Comparison of ENCODE assay signal across 3 cellular contexts in the genomic region with DNA sequence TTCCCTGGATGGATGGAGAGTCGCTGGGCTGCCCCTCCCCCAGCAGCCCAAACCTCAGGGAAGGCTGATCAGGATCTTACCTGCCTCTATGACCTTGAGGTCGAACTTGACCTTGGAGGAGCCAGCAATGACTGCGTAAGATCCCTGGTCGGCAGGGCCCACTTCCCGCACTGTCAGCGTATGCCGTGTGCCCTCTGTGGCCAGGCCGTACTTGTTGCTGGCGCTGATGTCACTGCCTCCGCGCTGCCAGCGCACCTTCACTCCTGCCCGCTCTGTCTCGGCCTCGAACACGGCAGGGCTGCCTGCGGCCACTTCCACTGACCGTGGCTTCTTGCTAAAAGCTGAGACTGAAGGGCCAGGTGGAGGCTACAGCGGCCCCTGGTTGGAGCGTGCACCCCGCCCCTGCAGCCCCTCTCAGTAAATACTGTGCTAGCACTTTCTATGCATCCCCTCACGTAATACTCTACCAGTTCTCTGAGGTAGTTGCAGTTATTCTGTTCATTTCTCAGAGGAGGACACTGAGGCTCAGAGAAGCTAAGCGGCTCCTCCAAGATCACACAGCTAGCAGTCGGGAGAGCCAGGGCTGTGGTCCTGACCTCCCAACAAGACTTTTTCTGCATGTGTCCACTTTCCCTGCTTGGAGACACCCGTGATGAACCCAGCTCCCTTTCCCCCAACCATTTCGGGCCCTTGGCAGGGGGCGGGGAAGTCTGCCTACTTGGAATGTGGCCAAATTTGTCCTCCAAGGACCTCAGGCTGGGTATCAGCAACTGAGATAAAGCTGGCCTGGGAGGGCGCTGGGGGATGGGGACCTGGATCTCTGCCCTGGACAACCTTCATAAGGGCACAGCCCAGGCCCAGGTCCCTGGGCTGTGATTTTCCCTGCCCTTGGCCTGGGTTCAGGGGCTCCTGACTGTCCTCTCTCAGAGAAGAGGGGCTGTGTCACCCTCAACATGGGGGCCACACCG.
TF ChIP-seq lines count a peak whose summit lies in the region.

No MANE protein-coding gene starts in this region.

TF ChIP-seq in HEK293, 187 proteins besides CTCF, POLR2A, EP300 and RAD21:
- TF ChIP-seq ZNF830 (tag by site-specific recombination; IDR thresholded peaks at IDR 0.05; ENCODE audit: low read depth) (no peak), SCRT2 (tag by site-specific recombination; IDR thresholded peaks at IDR 0.05) (peak; percentile 52)
TF ChIP-seq in HEK293: peak in this region for 1.

TF ChIP-seq in H1, 55 proteins besides CTCF, POLR2A, EP300 and RAD21:
- TF ChIP-seq YY1 (IDR thresholded peaks at IDR 0.05; ENCODE audit: low read depth, low read length) (no peak), TAF7 (optimal IDR thresholded peaks at IDR 0.05; ENCODE audit: borderline replicate concordance, low read depth, low read length) (no peak), NRF1 (IDR thresholded peaks at IDR 0.05; ENCODE audit: low read depth, low read length) (no peak), RNF2 (IDR thresholded peaks at IDR 0.05; ENCODE audit: borderline replicate concordance, low read depth, low read length, missing control alignments, poor library complexity, severe bottlenecking) (no peak), EGR1 (IDR thresholded peaks at IDR 0.05; ENCODE audit: borderline replicate concordance, low read depth, low read length) (no peak), SP1 (IDR thresholded peaks at IDR 0.05; ENCODE audit: low read depth, low read length) (no peak), BACH1 (IDR thresholded peaks at IDR 0.05; ENCODE audit: low read length) (no peak)
TF ChIP-seq in H1: peak in this region for 0.

TF ChIP-seq in HepG2, 621 proteins besides CTCF, POLR2A, EP300 and RAD21:
- no peak for TF ChIP-seq HMGA1 (CRISPR knock-in tag; conservative IDR thresholded peaks at IDR 0.05)
- TF ChIP-seq ZNF768 (CRISPR knock-in tag; IDR thresholded peaks at IDR 0.05) = peak; percentile 91
